6 cellular contexts compared by ENCODE assay signal in the genomic region with DNA sequence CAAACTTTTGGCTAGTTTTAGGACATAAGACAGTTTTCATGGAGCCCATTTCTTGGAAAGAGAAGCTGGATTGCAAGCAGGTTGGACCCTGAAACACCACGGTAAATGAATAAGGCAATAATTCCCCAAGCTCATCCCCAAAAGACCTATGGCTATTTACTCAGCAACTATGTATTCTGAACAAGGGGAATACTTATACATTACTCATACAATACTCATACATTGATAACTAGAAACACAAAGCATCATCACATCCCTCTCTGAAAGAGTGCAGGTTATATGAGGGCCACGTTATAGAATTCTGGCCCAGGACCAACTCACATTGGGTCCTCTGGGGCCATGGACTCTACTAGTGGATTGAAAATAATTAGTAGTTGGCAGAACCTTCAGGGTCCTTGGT.
"Had no signal": no experiment of that assay in that cellular context is flagged by ENCODE, and none has a peak within 500 bp of the region (broad histone marks: within the 10 kb centered on the region; RNA-seq: fewer than 3 reads in every experiment).

No MANE protein-coding gene starts in this region.

- H3K36me3 Mint-ChIP-seq: IgD-negative memory B cell had no signal

- H3K4me3 ChIP-seq: GM23338 had no signal

- H3K27me3 Mint-ChIP-seq: IgD-negative memory B cell had no signal

- H3K9me3 Mint-ChIP-seq: GM23338, H9 had no signal

- H3K27ac Mint-ChIP-seq: GM23338, H9, IgD-negative memory B cell had no signal

- DNase-seq: H9, HCEC 1CT had no signal

- H2AFZ ChIP-seq: GM23338 had no signal

- H3K4me3 Mint-ChIP-seq: GM23338, H9, IgD-negative memory B cell had no signal

- H3K4me2 ChIP-seq: GM23338 had no signal

- ATAC-seq: GM23338, HepG2 had no signal

- H3K4me1 Mint-ChIP-seq: IgD-negative memory B cell had no signal

- H3K27ac ChIP-seq: HL-60 had no signal
